Comparison of ENCODE assay signal across 8 cellular contexts in genomic region chrX:20527458-20528099, GRCh38.
DNase-seq lines count a peak whose midpoint lies in the region; ATAC-seq and TF ChIP-seq lines count a peak whose summit lies in the region.

No MANE protein-coding gene starts in this region.

- H3K36me3 ChIP-seq in right atrium auricular region (no peaks in the 10 kb centered on the region), tibial artery (no peaks in the 10 kb centered on the region)

- H3K4me3 Mint-ChIP-seq in activated T-helper 17 cell treated with anti-CD3 and anti-CD28 coated beads, Interleukin-2, amount 50 U/mL, for 72 hours = no peak overlapping the region

- H3K4me1 ChIP-seq in right atrium auricular region = peaks cover 0 to 6% of the 10 kb centered on the region in 2 donors
- H3K4me1 ChIP-seq in tibial artery = peaks cover 0 to 10% (median 3%) of the 10 kb centered on the region in 4 donors

- peaks cover 12% of the 10 kb centered on the region for H3K27me3 Mint-ChIP-seq in activated T-helper 17 cell treated with anti-CD3 and anti-CD28 coated beads, Interleukin-2, amount 50 U/mL, for 72 hours

- H3K9me3 Mint-ChIP-seq in activated T-helper 17 cell treated with anti-CD3 and anti-CD28 coated beads, Interleukin-2, amount 50 U/mL, for 72 hours = no peaks in the 10 kb centered on the region

- H3K9me3 ChIP-seq in right atrium auricular region (no peaks in the 10 kb centered on the region), tibial artery (no peaks in the 10 kb centered on the region)

- TF ChIP-seq CTCF in right atrium auricular region (IDR thresholded peaks at IDR 0.05) = peak; percentile 42 to 74
- TF ChIP-seq CTCF in tibial artery (IDR thresholded peaks at IDR 0.05) = peak; percentile 46 to 64

- no peaks in the 10 kb centered on the region for H3K36me3 Mint-ChIP-seq in activated T-helper 17 cell treated with anti-CD3 and anti-CD28 coated beads, Interleukin-2, amount 50 U/mL, for 72 hours (ENCODE audit: low read depth)

- DNase-seq in DMS114 treated with DMSO at 0.1 percent for 48 hours (lab: John Stamatoyannopoulos, UW; ENCODE audit: unreplicated experiment) = peak; percentile 62
- peak; percentile 43 for DNase-seq in NCI-H2081 treated with DMSO at 0.1 percent for 48 hours (lab: John Stamatoyannopoulos, UW)
- DNase-seq in right atrium auricular region (ENCODE audit: low spot score) = no peak
- peak in 1 of 2 donors; percentile 19 for DNase-seq in tibial artery
- no peak for DNase-seq in stimulated activated CD4-positive, alpha-beta T cell treated with anti-CD3 and anti-CD28 coated beads, Interleukin-12 subunit alpha, Interleukin-12 subunit beta, amount 100 ng/mL, for 4 hours

- H3K4me1 Mint-ChIP-seq in activated T-helper 17 cell treated with anti-CD3 and anti-CD28 coated beads, Interleukin-2, amount 50 U/mL, for 72 hours = peaks cover 11% of the 10 kb centered on the region

- H3K27ac ChIP-seq in right atrium auricular region (no peak overlapping the region), tibial artery (no peak overlapping the region)

- intact Hi-C loops in tibial artery (cut with DNase I; ENCODE audit: low total_unique reads) = no loop called here

- no peaks in the 10 kb centered on the region for H3K27me3 ChIP-seq in right atrium auricular region
- no peaks in the 10 kb centered on the region for H3K27me3 ChIP-seq in tibial artery

- ATAC-seq in GM21786 (IDR thresholded peaks at IDR 0.05; ENCODE audit: unreplicated experiment) (peak; percentile 72), HG03108 (IDR thresholded peaks at IDR 0.05; ENCODE audit: unreplicated experiment) (no peak)
- peak; percentile 42 for ATAC-seq in activated T-helper 17 cell treated with anti-CD3 and anti-CD28 coated beads, Interleukin-2, amount 50 U/mL, for 72 hours (replicated peaks)

- H3K4me3 ChIP-seq in right atrium auricular region (no peak overlapping the region), tibial artery (no peak overlapping the region)

- no peak overlapping the region for H3K27ac Mint-ChIP-seq in activated T-helper 17 cell treated with anti-CD3 and anti-CD28 coated beads, Interleukin-2, amount 50 U/mL, for 72 hours

Comparison
In these comparisons a context has a peak if more than half of its experiments do, and no peak if none do; other contexts are left out.
1. DNase-seq: peak in DMS114 treated with DMSO at 0.1 percent for 48 hours (single experiment) and NCI-H2081 treated with DMSO at 0.1 percent for 48 hours (single experiment); none in right atrium auricular region (single experiment) and stimulated activated CD4-positive, alpha-beta T cell treated with anti-CD3 and anti-CD28 coated beads, Interleukin-12 subunit alpha, Interleukin-12 subunit beta, amount 100 ng/mL, for 4 hours (single experiment).